31 cellular contexts compared by ENCODE assay signal in genomic region chr22:26735019-26735409, GRCh38.
"Had no signal": no experiment of that assay in that cellular context is flagged by ENCODE, and none has a peak within 500 bp of the region (broad histone marks: within the 10 kb centered on the region; RNA-seq: fewer than 3 reads in every experiment).

No MANE protein-coding gene starts in this region.

- H3K9me3 ChIP-seq: ascending aorta, esophagus squamous epithelium, SK-N-SH, tibial nerve had no signal

- H3K4me3 ChIP-seq: adrenal gland, ascending aorta, cardiac muscle cell, esophagus squamous epithelium, smooth muscle cell, tibial nerve had no signal

- H3K4me1 ChIP-seq: adrenal gland, ascending aorta, esophagus squamous epithelium, parathyroid adenoma, tibial nerve had no signal

- H2AFZ ChIP-seq: parathyroid adenoma had no signal

- H3K79me2 ChIP-seq: parathyroid adenoma had no signal

- H3K9me3 Mint-ChIP-seq: activated naive CD4-positive, alpha-beta T cell treated with anti-CD3 and anti-CD28 coated beads, Interleukin-2, amount 50 U/mL, for 72 hours; activated T-cell treated with anti-CD3 and anti-CD28 coated beads, Interleukin-2, amount 50 U/mL, for 4 hours; activated T-helper 2 cell treated with anti-CD3 and anti-CD28 coated beads, Interferon-gamma antibody, Interleukin-2, Interleukin-4, amounts not matched to agents 10 μg/mL and 5 μg/mL and 100 μg/mL, durations not matched to agents 14 hours and 24 hours and 36 hours; naive thymus-derived CD8-positive, alpha-beta T cell; T-helper 1 cell treated with Interleukin-12 subunit alpha and Interleukin-12 subunit beta and Interleukin-4 antibody, amounts not matched to agents 30 μg/mL and 1 μg/mL, for 36 hours had no signal

- H3K9ac ChIP-seq: parathyroid adenoma, SK-N-SH had no signal

- H3K4me2 ChIP-seq: SK-N-SH, smooth muscle cell had no signal

- H3K27me3 ChIP-seq: adrenal gland, ascending aorta, cardiac muscle cell, esophagus squamous epithelium, tibial nerve had no signal

- H3K4me1 Mint-ChIP-seq: mesothelial cell of epicardium had no signal

- H3K27ac Mint-ChIP-seq: activated T-helper 2 cell treated with anti-CD3 and anti-CD28 coated beads, Interferon-gamma antibody, Interleukin-2, Interleukin-4, amounts not matched to agents 10 μg/mL and 5 μg/mL and 100 μg/mL, durations not matched to agents 14 hours and 24 hours and 36 hours; brain; endodermal cell; mesothelial cell of epicardium; T-helper 1 cell treated with Interleukin-12 subunit alpha and Interleukin-12 subunit beta and Interleukin-4 antibody, amounts not matched to agents 30 μg/mL and 1 μg/mL, for 36 hours had no signal

- H3K27me3 Mint-ChIP-seq: naive thymus-derived CD8-positive, alpha-beta T cell had no signal

- H3K4me3 Mint-ChIP-seq: activated T-cell treated with anti-CD3 and anti-CD28 coated beads, Interleukin-2, amount 50 U/mL, for 4 hours; brain; endodermal cell; mesothelial cell of epicardium; naive thymus-derived CD8-positive, alpha-beta T cell; neural crest cell; T-helper 1 cell treated with Interleukin-12 subunit alpha and Interleukin-12 subunit beta and Interleukin-4 antibody, amounts not matched to agents 30 μg/mL and 1 μg/mL, for 36 hours had no signal

- H3K27ac ChIP-seq: adrenal gland, ascending aorta, cardiac muscle cell, epithelial cell of prostate, esophagus squamous epithelium, parathyroid adenoma, tibial nerve, VCaP had no signal

- DNase-seq: activated CD4-positive, alpha-beta T cell treated with anti-CD3 and anti-CD28 coated beads for 4 hours; activated CD4-positive, alpha-beta T cell treated with anti-CD3 and anti-CD28 coated beads, Interleukin-2, amount 50 U/mL, for 4 hours; activated CD8-positive, alpha-beta memory T cell treated with anti-CD3 and anti-CD28 coated beads, Interleukin-2, amount 50 U/mL, for 48 hours; activated T-cell treated with anti-CD3 and anti-CD28 coated beads, Interleukin-2, amount 50 U/mL, for 4 hours; adrenal gland; cortex of kidney; endodermal cell; esophagus squamous epithelium; foreskin melanocyte; naive thymus-derived CD8-positive, alpha-beta T cell; occipital lobe; SK-N-SH; stimulated activated CD4-positive, alpha-beta T cell treated with anti-CD3 and anti-CD28 coated beads, Interleukin-15, amount 100 ng/mL, for 24 hours; stimulated activated CD4-positive, alpha-beta T cell treated with anti-CD3 and anti-CD28 coated beads, Interleukin-2, amount 100 ng/mL, for 24 hours; stimulated activated naive CD4-positive, alpha-beta T cell treated with Interleukin-2 at 50 U/mL for 16 hours; SW 1271; T-helper 9 cell had no signal

- ATAC-seq: activated naive CD4-positive, alpha-beta T cell treated with anti-CD3 and anti-CD28 coated beads, Interleukin-2, amount 50 U/mL, for 72 hours; activated T-cell treated with anti-CD3 and anti-CD28 coated beads, Interleukin-2, amount 50 U/mL, for 4 hours; naive thymus-derived CD8-positive, alpha-beta T cell; sciatic nerve had no signal

- H3K36me3 ChIP-seq: adrenal gland, ascending aorta, cardiac muscle cell had no signal
